Comparison of ENCODE assay signal across 11 cellular contexts in the genomic region with DNA sequence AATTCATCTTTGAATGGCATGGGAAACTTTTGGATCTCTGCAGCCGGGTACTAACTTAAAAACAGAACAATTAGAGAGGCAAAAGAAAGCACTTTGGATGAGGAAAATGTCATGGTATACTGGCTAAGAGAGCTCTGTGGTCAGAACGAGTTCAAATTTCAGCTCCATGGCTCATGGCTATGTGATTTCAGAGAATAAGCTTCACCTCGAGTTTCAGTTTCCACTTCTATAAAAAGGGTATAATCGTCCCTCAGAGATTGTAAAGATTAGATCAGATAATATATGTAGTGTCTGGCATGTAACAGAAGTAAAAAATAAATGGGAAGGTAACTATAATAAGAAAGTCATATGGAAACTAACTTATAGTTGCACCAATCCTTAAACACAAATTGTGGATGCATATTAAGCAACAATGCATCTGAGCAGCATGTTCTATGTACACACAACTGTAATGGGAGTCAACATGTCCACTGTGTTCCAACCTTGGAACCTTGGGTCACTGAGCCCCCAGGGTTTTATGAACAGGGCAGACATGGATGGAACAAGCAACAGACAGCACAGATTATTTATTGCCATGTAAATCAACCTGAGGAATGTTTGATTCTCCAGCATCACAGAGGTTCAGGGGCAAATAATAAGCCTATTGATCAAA.
DNase-seq lines count a peak whose midpoint lies in the region; ATAC-seq and TF ChIP-seq lines count a peak whose summit lies in the region.
"Had no signal": no experiment of that assay in that cellular context is flagged by ENCODE, and none has a peak within 500 bp of the region (broad histone marks: within the 10 kb centered on the region; RNA-seq: fewer than 3 reads in every experiment).

No MANE protein-coding gene starts in this region.

- no peak overlapping the region for H2AK5ac ChIP-seq in mesenchymal stem cell (ENCODE audit: low read length, severe bottlenecking)

- H3K4me1 Mint-ChIP-seq in activated CD8-positive, alpha-beta memory T cell treated with anti-CD3 and anti-CD28 coated beads, Interleukin-2, amount 10 ng/mL, durations not matched to agents 7 days and 5 days = peaks cover 20% of the 10 kb centered on the region
- peaks cover 17% of the 10 kb centered on the region for H3K4me1 Mint-ChIP-seq in stimulated activated effector memory CD8-positive, alpha-beta T cell treated with anti-CD3 and anti-CD28 coated beads, Interleukin-12 subunit alpha, Interleukin-12 subunit beta, amount 100 ng/mL, for 72 hours

- peak overlapping the region; percentile 72 for H3K27ac Mint-ChIP-seq in activated CD8-positive, alpha-beta memory T cell treated with anti-CD3 and anti-CD28 coated beads, Interleukin-2, amount 10 ng/mL, durations not matched to agents 7 days and 5 days
- H3K27ac Mint-ChIP-seq in stimulated activated effector memory CD8-positive, alpha-beta T cell treated with anti-CD3 and anti-CD28 coated beads, Interleukin-12 subunit alpha, Interleukin-12 subunit beta, amount 100 ng/mL, for 72 hours = no peak overlapping the region
- H3K27ac Mint-ChIP-seq: nephron progenitor cell had no signal

- H3K36me3 ChIP-seq in esophagus muscularis mucosa (peaks cover 0 to 7% (median 3%) of the 10 kb centered on the region in 4 donors), mesenchymal stem cell (ENCODE audit: control insufficient read depth in 1 of 2, insufficient read depth in 2 of 2, low read depth in 1 of 2, low read length in 2 of 2) (peaks cover 0 to 24% of the 10 kb centered on the region in 2 experiments)

- H3K36me3 Mint-ChIP-seq in activated CD8-positive, alpha-beta memory T cell treated with anti-CD3 and anti-CD28 coated beads, Interleukin-2, amount 10 ng/mL, durations not matched to agents 7 days and 5 days = peaks cover 9% of the 10 kb centered on the region
- H3K36me3 Mint-ChIP-seq in stimulated activated effector memory CD8-positive, alpha-beta T cell treated with anti-CD3 and anti-CD28 coated beads, Interleukin-12 subunit alpha, Interleukin-12 subunit beta, amount 100 ng/mL, for 72 hours = peaks cover 18% of the 10 kb centered on the region

- no peak overlapping the region for H3K14ac ChIP-seq in mesenchymal stem cell (ENCODE audit: low read length in 2 of 2)

- H3K4me3 Mint-ChIP-seq in activated CD8-positive, alpha-beta memory T cell treated with anti-CD3 and anti-CD28 coated beads, Interleukin-2, amount 10 ng/mL, durations not matched to agents 7 days and 5 days = peak overlapping the region; percentile 30
- no peak overlapping the region for H3K4me3 Mint-ChIP-seq in stimulated activated effector memory CD8-positive, alpha-beta T cell treated with anti-CD3 and anti-CD28 coated beads, Interleukin-12 subunit alpha, Interleukin-12 subunit beta, amount 100 ng/mL, for 72 hours
- H3K4me3 Mint-ChIP-seq: nephron progenitor cell had no signal

- no peaks in the 10 kb centered on the region for H3K9me3 Mint-ChIP-seq in activated CD8-positive, alpha-beta memory T cell treated with anti-CD3 and anti-CD28 coated beads, Interleukin-2, amount 10 ng/mL, durations not matched to agents 7 days and 5 days (ENCODE audit: low read depth)
- H3K9me3 Mint-ChIP-seq in stimulated activated effector memory CD8-positive, alpha-beta T cell treated with anti-CD3 and anti-CD28 coated beads, Interleukin-12 subunit alpha, Interleukin-12 subunit beta, amount 100 ng/mL, for 72 hours = no peaks in the 10 kb centered on the region
- H3K9me3 Mint-ChIP-seq: nephron progenitor cell had no signal

- CTCF ChIA-PET in activated CD8-positive, alpha-beta memory T cell treated with anti-CD3 and anti-CD28 coated beads, Interleukin-2, amount 10 ng/mL, durations not matched to agents 7 days and 5 days (lab: Charles Lee) = interaction anchor here (0.9 to 1.3 kb wide), 4 partner anchors 69 to 690 kb away, joined by 3 to 7 read pairs (median 3); no protein-coding TSS in a partner anchor

- H3K9me3 ChIP-seq in esophagus muscularis mucosa = no peaks in the 10 kb centered on the region
- H3K9me3 ChIP-seq in mesenchymal stem cell (ENCODE audit: control insufficient read depth, low read length) = no peaks in the 10 kb centered on the region

- DNase-seq in activated CD8-positive, alpha-beta memory T cell treated with anti-CD3 and anti-CD28 coated beads, Interleukin-2, amount 10 ng/mL, durations not matched to agents 7 days and 5 days = no peak
- no peak for DNase-seq in activated CD8-positive, alpha-beta memory T cell treated with anti-CD3 and anti-CD28 coated beads, Interleukin-2, amount 50 U/mL, for 4 hours
- DNase-seq in NAMALWA (ENCODE audit: low spot score) (peak; percentile 16), esophagus muscularis mucosa (ENCODE audit: extremely low spot score) (no peak), mesenchymal stem cell (no peak), germinal center (ENCODE audit: low spot score) (no peak)
- DNase-seq in stimulated activated effector memory CD8-positive, alpha-beta T cell treated with anti-CD3 and anti-CD28 coated beads, Interleukin-12 subunit alpha, Interleukin-12 subunit beta, amount 100 ng/mL, for 72 hours (ENCODE audit: low spot score in 2 of 2) = no peak
- DNase-seq: NCI-H187; nephron progenitor cell; stimulated activated naive CD4-positive, alpha-beta T cell treated with Interleukin-2 at 50 U/mL for 16 hours had no signal

- H3K4me1 ChIP-seq in esophagus muscularis mucosa = peaks cover 0 to 8% (median 0%) of the 10 kb centered on the region in 4 donors
- H3K4me1 ChIP-seq in mesenchymal stem cell (ENCODE audit: control insufficient read depth, insufficient read depth, low read depth, low read length) = no peaks in the 10 kb centered on the region

- no peak overlapping the region for H2BK15ac ChIP-seq in mesenchymal stem cell (ENCODE audit: low read depth, poor library complexity, severe bottlenecking)

- peak; percentile 77 for ATAC-seq in activated CD8-positive, alpha-beta memory T cell treated with anti-CD3 and anti-CD28 coated beads, Interleukin-2, amount 10 ng/mL, durations not matched to agents 7 days and 5 days
- peak; percentile 58 for ATAC-seq in GM21529 (IDR thresholded peaks at IDR 0.05; ENCODE audit: unreplicated experiment)
- peak; percentile 51 for ATAC-seq in stimulated activated effector memory CD8-positive, alpha-beta T cell treated with anti-CD3 and anti-CD28 coated beads, Interleukin-12 subunit alpha, Interleukin-12 subunit beta, amount 100 ng/mL, for 72 hours

- TF ChIP-seq POLR2A in esophagus muscularis mucosa (IDR thresholded peaks at IDR 0.05; ENCODE audit: low read depth) = no peak

- no peak overlapping the region for H4K8ac ChIP-seq in mesenchymal stem cell (ENCODE audit: low read length)

- no peak overlapping the region for H3K4ac ChIP-seq in mesenchymal stem cell (ENCODE audit: low read depth in 1 of 2, low read length in 2 of 2)

- intact Hi-C loops in esophagus muscularis mucosa (cut with DNase I) = loop anchor here (5.0 to 10.0 kb wide), 3 partner anchors 71 to 663 kb away; no protein-coding TSS in a partner anchor

- H4K91ac ChIP-seq in mesenchymal stem cell (ENCODE audit: low read length) = no peak overlapping the region

- H2BK12ac ChIP-seq in mesenchymal stem cell (ENCODE audit: low read length in 2 of 2) = no peak overlapping the region

- H3K27me3 ChIP-seq in esophagus muscularis mucosa (no peaks in the 10 kb centered on the region), mesenchymal stem cell (ENCODE audit: control insufficient read depth in 1 of 2, insufficient read depth in 1 of 2, low read length in 2 of 2) (no peaks in the 10 kb centered on the region)

- H3K79me1 ChIP-seq in mesenchymal stem cell (replicated peaks; ENCODE audit: low read length, poor library complexity, severe bottlenecking) = peaks cover 19% of the 10 kb centered on the region

- H2AFZ ChIP-seq in mesenchymal stem cell (ENCODE audit: low read depth, low read length) = no peak overlapping the region

- no peak overlapping the region for H2BK5ac ChIP-seq in mesenchymal stem cell (ENCODE audit: low read depth, low read length, poor library complexity, severe bottlenecking)

- no peak overlapping the region for H3K9ac ChIP-seq in mesenchymal stem cell (ENCODE audit: low read length)

- no peak overlapping the region for H3K23ac ChIP-seq in mesenchymal stem cell (ENCODE audit: low read length in 2 of 2)

- H3K4me3 ChIP-seq in esophagus muscularis mucosa (no peak overlapping the region), mesenchymal stem cell (ENCODE audit: insufficient read depth in 1 of 2, low read depth in 1 of 2, low read length in 2 of 2) (no peak overlapping the region)

- no peaks in the 10 kb centered on the region for H3K27me3 Mint-ChIP-seq in activated CD8-positive, alpha-beta memory T cell treated with anti-CD3 and anti-CD28 coated beads, Interleukin-2, amount 10 ng/mL, durations not matched to agents 7 days and 5 days

- no peak overlapping the region for H2BK120ac ChIP-seq in mesenchymal stem cell (ENCODE audit: low read depth, low read length)

- TF ChIP-seq EP300 in esophagus muscularis mucosa (IDR thresholded peaks at IDR 0.05) = no peak

- WGBS in esophagus muscularis mucosa = 71% methylated on average over 4 of the region's 4 CpGs
- WGBS in mesenchymal stem cell = 95% methylated on average over 4 of the region's 4 CpGs

- no peak for TF ChIP-seq CTCF in esophagus muscularis mucosa (IDR thresholded peaks at IDR 0.05)

- no peak overlapping the region for H3K4me2 ChIP-seq in mesenchymal stem cell (ENCODE audit: low read length, poor library complexity, severe bottlenecking)

- no peak overlapping the region for H3K18ac ChIP-seq in mesenchymal stem cell (ENCODE audit: low read depth in 1 of 2, low read length in 2 of 2)

- no peak overlapping the region for H3K27ac ChIP-seq in esophagus muscularis mucosa (replicated peaks in 1 of 4)
- no peak overlapping the region for H3K27ac ChIP-seq in mesenchymal stem cell (ENCODE audit: low read length, poor library complexity, severe bottlenecking)
